Comparison of ENCODE assay signal across 10 cellular contexts in genomic region chr2:101327863-101328394, GRCh38. TPM values are rescaled to one million over a fixed set of nuclear protein-coding genes. Genes with fewer than 3 reads are reported as not detected.
DNase-seq lines count a peak whose midpoint lies in the region; ATAC-seq and TF ChIP-seq lines count a peak whose summit lies in the region.
"Had no signal": no experiment of that assay in that cellular context is flagged by ENCODE, and none has a peak within 500 bp of the region (broad histone marks: within the 10 kb centered on the region; RNA-seq: fewer than 3 reads in every experiment).

No MANE protein-coding gene starts in this region.

- peak; percentile 55 for ATAC-seq in stimulated activated naive CD8-positive, alpha-beta T cell treated with anti-CD3 and anti-CD28 coated beads, Interleukin-15, amount 100 ng/mL, for 72 hours
- ATAC-seq in stimulated activated naive CD8-positive, alpha-beta T cell treated with anti-CD3 and anti-CD28 coated beads, Interleukin-15, Interleukin-2, amounts not matched to agents 100 U/mL and 50 U/mL, for 24 hours, result no peak
- ATAC-seq in T-helper 17 cell, result peak; percentile 7

- H3K9me3 ChIP-seq in T-helper 17 cell (ENCODE audit: control insufficient read depth, low read length, poor library complexity, severe bottlenecking), result no peaks in the 10 kb centered on the region
- no peaks in the 10 kb centered on the region for H3K9me3 ChIP-seq in liver (ENCODE audit: control insufficient read depth in 4 of 4, low read length in 3 of 4)

- H3K27me3 Mint-ChIP-seq in stimulated activated naive CD8-positive, alpha-beta T cell treated with anti-CD3 and anti-CD28 coated beads, Interleukin-15, amount 100 ng/mL, for 72 hours, result no peaks in the 10 kb centered on the region
- no peaks in the 10 kb centered on the region for H3K27me3 Mint-ChIP-seq in T-helper 17 cell

- no peak overlapping the region for H3K4me3 ChIP-seq in liver (ENCODE audit: low read depth in 1 of 3, low read length in 3 of 3)

- TF ChIP-seq RAD21 in liver (IDR thresholded peaks at IDR 0.05), result no peak

- TF ChIP-seq CTCF in liver (IDR thresholded peaks at IDR 0.05; ENCODE audit: low read depth, low read length, missing input control), result no peak

- H3K4me1 ChIP-seq in liver (ENCODE audit: control insufficient read depth in 4 of 4, insufficient read depth in 4 of 4, low read length in 3 of 4), result peaks cover 0 to 4% (median 2%) of the 10 kb centered on the region in 4 donors

- no peaks in the 10 kb centered on the region for H3K9me3 Mint-ChIP-seq in stimulated activated naive CD8-positive, alpha-beta T cell treated with anti-CD3 and anti-CD28 coated beads, Interleukin-15, amount 100 ng/mL, for 72 hours

- H3K36me3 Mint-ChIP-seq in T-helper 17 cell (ENCODE audit: low read depth), result no peaks in the 10 kb centered on the region

- H3K36me3 ChIP-seq in liver (ENCODE audit: control insufficient read depth in 4 of 4, insufficient read depth in 3 of 4, low read depth in 1 of 4, low read length in 3 of 4), result no peaks in the 10 kb centered on the region

- WGBS in liver, result 69% methylated on average over 5 of the region's 5 CpGs

- peaks cover 22% of the 10 kb centered on the region for H3K4me1 Mint-ChIP-seq in stimulated activated naive CD8-positive, alpha-beta T cell treated with anti-CD3 and anti-CD28 coated beads, Interleukin-15, amount 100 ng/mL, for 72 hours
- peaks cover 24% of the 10 kb centered on the region for H3K4me1 Mint-ChIP-seq in T-helper 17 cell

- H3K27ac ChIP-seq in liver (ENCODE audit: low read depth in 1 of 2, low read length in 2 of 2), result peak overlapping the region; percentile 21 to 51

- no peak overlapping the region for H3K9ac ChIP-seq in liver (ENCODE audit: low read depth in 1 of 2, low read length in 2 of 2)

- no peak overlapping the region for H3K4me3 Mint-ChIP-seq in stimulated activated naive CD8-positive, alpha-beta T cell treated with anti-CD3 and anti-CD28 coated beads, Interleukin-15, amount 100 ng/mL, for 72 hours
- no peak overlapping the region for H3K4me3 Mint-ChIP-seq in T-helper 17 cell

- DNase-seq in stimulated activated naive CD8-positive, alpha-beta T cell treated with anti-CD3 and anti-CD28 coated beads, Interleukin-15, amount 100 ng/mL, for 72 hours, result no peak
- DNase-seq in stimulated activated naive CD8-positive, alpha-beta T cell treated with anti-CD3 and anti-CD28 coated beads, Interleukin-15, Interleukin-2, amounts not matched to agents 100 U/mL and 50 U/mL, for 24 hours, result no peak
- DNase-seq in T-helper 17 cell, result no peak
- DNase-seq in cerebellar nuclear complex (lab: John Stamatoyannopoulos, UW), result no peak
- no peak for DNase-seq in NCI-H1694 treated with DMSO at 0.1 percent for 48 hours (lab: John Stamatoyannopoulos, UW)
- DNase-seq in dedifferentiated amniotic fluid mesenchymal stem cell (ENCODE audit: extremely low spot score), result no peak
- no peak for DNase-seq in effector CD4-positive, alpha-beta T cell

- no peak overlapping the region for H3K27ac Mint-ChIP-seq in stimulated activated naive CD8-positive, alpha-beta T cell treated with anti-CD3 and anti-CD28 coated beads, Interleukin-15, amount 100 ng/mL, for 72 hours
- no peak overlapping the region for H3K27ac Mint-ChIP-seq in T-helper 17 cell

- no peaks in the 10 kb centered on the region for H3K27me3 ChIP-seq in liver (ENCODE audit: control insufficient read depth in 4 of 4, insufficient read depth in 4 of 4, low read length in 3 of 4)

TF ChIP-seq in liver, 16 proteins besides CTCF, POLR2A, EP300 and RAD21:
- TF ChIP-seq JUND (IDR thresholded peaks at IDR 0.05), result no peak
- TF ChIP-seq NR2F2 (IDR thresholded peaks at IDR 0.05), result no peak
- TF ChIP-seq FOXA2 (IDR thresholded peaks at IDR 0.05), result no peak
- TF ChIP-seq REST (IDR thresholded peaks at IDR 0.05), result no peak
- TF ChIP-seq YY1 (IDR thresholded peaks at IDR 0.05), result no peak
- TF ChIP-seq HNF4A (conservative IDR thresholded peaks at IDR 0.05), result no peak
- TF ChIP-seq TAF1 (conservative IDR thresholded peaks at IDR 0.05), result no peak
- TF ChIP-seq RXRA (IDR thresholded peaks at IDR 0.05), result no peak
- no peak for TF ChIP-seq ZBTB33 (IDR thresholded peaks at IDR 0.05)
- TF ChIP-seq HNF4G (IDR thresholded peaks at IDR 0.05), result no peak
- no peak for TF ChIP-seq FOXA1 (IDR thresholded peaks at IDR 0.05)
- TF ChIP-seq EGR1 (IDR thresholded peaks at IDR 0.05; ENCODE audit: low read depth in 2 of 2), result no peak
- TF ChIP-seq SP1 (IDR thresholded peaks at IDR 0.05), result no peak
- TF ChIP-seq, protein P1, sequence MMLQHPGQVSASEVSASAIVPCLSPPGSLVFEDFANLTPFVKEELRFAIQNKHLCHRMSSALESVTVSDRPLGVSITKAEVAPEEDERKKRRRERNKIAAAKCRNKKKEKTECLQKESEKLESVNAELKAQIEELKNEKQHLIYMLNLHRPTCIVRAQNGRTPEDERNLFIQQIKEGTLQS (IDR thresholded peaks at IDR 0.05), result no peak
- no peak for TF ChIP-seq GABPA (IDR thresholded peaks at IDR 0.05 in 1 of 2, conservative IDR thresholded peaks at IDR 0.05 in 1 of 2)
- no peak for TF ChIP-seq MAX (IDR thresholded peaks at IDR 0.05)
TF ChIP-seq in liver: peak in this region for 0.

RNA-seq across cellular contexts. Expression of gene RNF149, which starts 19.4 kb away (rescaled TPM):
- total RNA-seq in T-helper 17 cell (100 to 1,000 TPM; 180 to 185 TPM), liver (10 to 100 TPM; 32.4 to 54.7 TPM)
- 10 to 100 TPM; 14.1 to 25.8 TPM for polyA plus RNA-seq in liver

RNA-seq across cellular contexts. Expression of gene CREG2, which starts 59.4 kb away (rescaled TPM):
- total RNA-seq in T-helper 17 cell (under 1 TPM; 0.30 to 0.39 TPM), liver (under 1 TPM in 1 of 2 donors, not detected in 1; 0.05 TPM)
- polyA plus RNA-seq in liver, result not detected
- total RNA-seq: chondrocyte, lung microvascular endothelial cell had no signal
